ENCODE assay signal across 8 cellular contexts in genomic region chr2:237486819-237487448, GRCh38. TPM values are rescaled to one million over a fixed set of nuclear protein-coding genes. Genes with fewer than 3 reads are reported as not detected.
DNase-seq lines count a peak whose midpoint lies in the region; ATAC-seq and TF ChIP-seq lines count a peak whose summit lies in the region.

A gene with protein sequence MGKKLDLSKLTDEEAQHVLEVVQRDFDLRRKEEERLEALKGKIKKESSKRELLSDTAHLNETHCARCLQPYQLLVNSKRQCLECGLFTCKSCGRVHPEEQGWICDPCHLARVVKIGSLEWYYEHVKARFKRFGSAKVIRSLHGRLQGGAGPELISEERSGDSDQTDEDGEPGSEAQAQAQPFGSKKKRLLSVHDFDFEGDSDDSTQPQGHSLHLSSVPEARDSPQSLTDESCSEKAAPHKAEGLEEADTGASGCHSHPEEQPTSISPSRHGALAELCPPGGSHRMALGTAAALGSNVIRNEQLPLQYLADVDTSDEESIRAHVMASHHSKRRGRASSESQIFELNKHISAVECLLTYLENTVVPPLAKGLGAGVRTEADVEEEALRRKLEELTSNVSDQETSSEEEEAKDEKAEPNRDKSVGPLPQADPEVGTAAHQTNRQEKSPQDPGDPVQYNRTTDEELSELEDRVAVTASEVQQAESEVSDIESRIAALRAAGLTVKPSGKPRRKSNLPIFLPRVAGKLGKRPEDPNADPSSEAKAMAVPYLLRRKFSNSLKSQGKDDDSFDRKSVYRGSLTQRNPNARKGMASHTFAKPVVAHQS (plus strand): TSS chr2:237487251. CDS start chr2:237493427, 6,176 bp downstream.

- in situ Hi-C loops in HAP-1 (cut with MboI; ENCODE audit: low sequenced_read_pairs), result no loop called here

- peaks cover 49% of the 10 kb centered on the region for H3K27me3 Mint-ChIP-seq in activated T-cell treated with anti-CD3 and anti-CD28 coated beads, Interleukin-2, amount 50 U/mL, for 4 hours (ENCODE audit: low read depth)

- DNase-seq in activated T-cell treated with anti-CD3 and anti-CD28 coated beads, Interleukin-2, amount 50 U/mL, for 4 hours, result no peak
- no peak for DNase-seq in activated T-cell treated with anti-CD3 and anti-CD28 coated beads for 4 hours
- no peak for DNase-seq in epithelial cell of proximal tubule (ENCODE audit: low read depth)
- DNase-seq in mucosa of descending colon, result peak; percentile 72 to 86 (median 81)
- DNase-seq in HAP-1 (ENCODE audit: low spot score in 2 of 2), result no peak
- no peak for DNase-seq in hippocampal formation (lab: John Stamatoyannopoulos, UW)
- DNase-seq in NCI-H1694 (lab: John Stamatoyannopoulos, UW), result no peak

- H3K4me1 Mint-ChIP-seq in activated T-cell treated with anti-CD3 and anti-CD28 coated beads, Interleukin-2, amount 50 U/mL, for 4 hours (ENCODE audit: low read depth), result no peaks in the 10 kb centered on the region

- peaks cover 8% of the 10 kb centered on the region for H3K9me3 ChIP-seq in mucosa of descending colon
- peaks cover 5% of the 10 kb centered on the region; the same call in 1 of the 2 replicates for H3K9me3 ChIP-seq in HAP-1

- H3K36me3 ChIP-seq in mucosa of descending colon (ENCODE audit: low read depth) (no peaks in the 10 kb centered on the region), HAP-1 (replicated peaks) (no peaks in the 10 kb centered on the region)

- ATAC-seq in activated T-cell treated with anti-CD3 and anti-CD28 coated beads, Interleukin-2, amount 50 U/mL, for 4 hours, result peak; percentile 18 to 41
- ATAC-seq in mucosa of descending colon, result peak; percentile 69
- no peak for ATAC-seq in GM21423 (IDR thresholded peaks at IDR 0.05; ENCODE audit: unreplicated experiment)

- no peak for TF ChIP-seq CTCF in epithelial cell of proximal tubule (conservative IDR thresholded peaks at IDR 0.05; ENCODE audit: low read depth, low read length)
- no peak for TF ChIP-seq CTCF in mucosa of descending colon (IDR thresholded peaks at IDR 0.05)

- H3K4me3 ChIP-seq in epithelial cell of proximal tubule (ENCODE audit: low read depth, low read length), result peak within 1 kb of the TSS; percentile 74
- H3K4me3 ChIP-seq in mucosa of descending colon, result no peak within 1 kb of the TSS
- H3K4me3 ChIP-seq in HAP-1, result no peak within 1 kb of the TSS

- H3K36me3 Mint-ChIP-seq in activated T-cell treated with anti-CD3 and anti-CD28 coated beads, Interleukin-2, amount 50 U/mL, for 4 hours (ENCODE audit: insufficient read depth), result no peaks in the 10 kb centered on the region

- peaks cover 20% of the 10 kb centered on the region for H3K27me3 ChIP-seq in HAP-1 (ENCODE audit: low read depth)

- no peak within 1 kb of the TSS for H3K4me3 Mint-ChIP-seq in activated T-cell treated with anti-CD3 and anti-CD28 coated beads, Interleukin-2, amount 50 U/mL, for 4 hours

- peaks cover 37% of the 10 kb centered on the region for H3K4me1 ChIP-seq in mucosa of descending colon (ENCODE audit: low read depth)
- H3K4me1 ChIP-seq in HAP-1, result no peaks in the 10 kb centered on the region

- intact Hi-C loops in mucosa of descending colon (cut with DNase I, micrococcal nuclease), result no loop called here

- H3K9me3 Mint-ChIP-seq in activated T-cell treated with anti-CD3 and anti-CD28 coated beads, Interleukin-2, amount 50 U/mL, for 4 hours, result peaks cover 14% of the 10 kb centered on the region

RNA-seq across cellular contexts. Expression of the gene that starts here (rescaled TPM):
- under 1 TPM; 0.38 to 0.48 (median 0.47) TPM for total RNA-seq in activated T-cell treated with anti-CD3 and anti-CD28 coated beads, Interleukin-2, amount 50 U/mL, for 4 hours
- total RNA-seq in epithelial cell of proximal tubule, result 35.4 and 36.0 TPM in 2 replicates
- 100 to 1,000 TPM in 2 of 3 donors, 10 to 100 TPM in 1; 46.8 to 133 (median 121) TPM for total RNA-seq in mucosa of descending colon

Comparison
In these comparisons a context has a peak if more than half of its experiments do, and no peak if none do; other contexts are left out.
1. RNA of the gene that starts here (total RNA-seq): 46.8 to 133 TPM in mucosa of descending colon and 35.4 to 36.0 TPM in epithelial cell of proximal tubule; 0.38 to 0.48 TPM in activated T-cell treated with anti-CD3 and anti-CD28 coated beads, Interleukin-2, amount 50 U/mL, for 4 hours; every median in the first group is over 10 times any median in the second.
2. Peak in ATAC-seq in activated T-cell treated with anti-CD3 and anti-CD28 coated beads, Interleukin-2, amount 50 U/mL, for 4 hours; RNA of the gene not detected or under 1 TPM.
3. DNase-seq: peak in mucosa of descending colon (3 of 3); none in activated T-cell treated with anti-CD3 and anti-CD28 coated beads, Interleukin-2, amount 50 U/mL, for 4 hours (single experiment), activated T-cell treated with anti-CD3 and anti-CD28 coated beads for 4 hours (single experiment), epithelial cell of proximal tubule (single experiment), HAP-1 (0 of 2), hippocampal formation (0 of 2) and NCI-H1694 (single experiment).